In the genomic region with DNA sequence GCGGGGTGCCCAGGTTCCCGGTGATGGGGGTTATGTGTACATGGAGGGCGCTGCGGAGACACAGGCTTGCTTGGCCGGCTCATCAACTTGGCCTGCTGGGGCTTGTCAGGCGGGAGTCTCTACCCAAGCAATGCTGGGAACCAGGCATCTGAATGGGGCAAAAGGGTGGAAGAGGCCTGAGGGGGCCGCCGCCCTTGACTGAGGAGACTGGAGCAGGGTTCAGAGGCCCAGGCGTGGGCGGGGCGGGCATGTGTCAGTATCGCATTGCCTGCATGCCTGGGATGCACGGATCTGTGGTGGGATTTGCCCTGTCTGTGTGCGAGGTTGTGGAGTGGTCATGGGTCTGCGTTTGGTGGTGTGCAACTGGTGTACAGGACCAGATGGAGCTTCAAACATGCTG, we compare ENCODE assay signal across 12 cellular contexts. TPM values are rescaled to one million over a fixed set of nuclear protein-coding genes. Genes with fewer than 3 reads are reported as not detected.
DNase-seq lines count a peak whose midpoint lies in the region; ATAC-seq, FAIRE-seq and TF ChIP-seq lines count a peak whose summit lies in the region.
"Had no signal": no experiment of that assay in that cellular context is flagged by ENCODE, and none has a peak within 500 bp of the region (broad histone marks: within the 10 kb centered on the region; RNA-seq: fewer than 3 reads in every experiment).

No MANE protein-coding gene starts in this region.

- CTCF ChIA-PET in HCT116 (lab: Charles Lee): no interaction called here
- CTCF ChIA-PET in K562 (lab: Yijun Ruan, JAX; ENCODE audit: low intra/inter-chr PET ratio): no interaction called here

- no peak for FAIRE-seq in K562 (lab: Jason Lieb, UNC)

- H3K27ac ChIP-seq in HCT116 (ENCODE audit: low read depth, low read length): peak overlapping the region; percentile 31; the same call in 1 of the 2 replicates
- H3K27ac ChIP-seq in K562 (ENCODE audit: extremely low read depth, low read depth, low read length): no peak overlapping the region
- H3K27ac ChIP-seq in right cardiac atrium (ENCODE audit: low read length): peak overlapping the region; percentile 14
- peak overlapping the region; percentile 51 for H3K27ac ChIP-seq in skeletal muscle tissue (ENCODE audit: low read depth, low read length)

- no peak for DNase-seq in HCT116 (ENCODE audit: low read depth, low spot score)
- DNase-seq in K562 (ENCODE audit: extremely low read depth in 1 of 4, low spot score in 3 of 4): no peak
- DNase-seq in right cardiac atrium: peak in 1 of 3 donors; percentile 63
- DNase-seq in activated T-cell treated with anti-CD3 and anti-CD28 coated beads, Interleukin-2, amount 50 U/mL, for 48 hours: no peak
- DNase-seq: activated CD4-positive, alpha-beta T cell treated with anti-CD3 and anti-CD28 coated beads, Interleukin-2, amount 10 ng/mL, durations not matched to agents 7 days and 5 days; naive B cell; NCI-H1930; SHP77 had no signal

- H3K9ac ChIP-seq in HCT116 (ENCODE audit: low read length) (peak overlapping the region; percentile 31; the same call in 1 of the 2 replicates), K562 (ENCODE audit: insufficient read depth in 1 of 2, low read depth in 2 of 2, low read length in 2 of 2) (peak overlapping the region in 1 of 2 experiments; percentile 17; a peak in 1 of 4 replicates), skeletal muscle tissue (ENCODE audit: low read depth in 1 of 3, low read length in 3 of 3) (no peak overlapping the region)

- H2AFZ ChIP-seq in HCT116 (ENCODE audit: low read depth, low read length, poor library complexity, severe bottlenecking) (no peak overlapping the region), K562 (ENCODE audit: low read depth, low read length) (no peak overlapping the region)

- POLR2A ChIA-PET in HCT116 (lab: Charles Lee): no interaction called here
- POLR2A ChIA-PET in K562 (lab: Yijun Ruan, JAX): no interaction called here

- no peaks in the 10 kb centered on the region for H4K20me1 ChIP-seq in HCT116 (ENCODE audit: insufficient read depth)
- peaks cover 11% of the 10 kb centered on the region for H4K20me1 ChIP-seq in K562 (replicated peaks; ENCODE audit: control insufficient read depth, insufficient read depth, low read length)

- no peak for TF ChIP-seq POLR2A in HCT116 (IDR thresholded peaks at IDR 0.05; ENCODE audit: borderline replicate concordance, extremely low read depth, insufficient read depth, insufficient read length)
- TF ChIP-seq POLR2A in K562 (conservative IDR thresholded peaks at IDR 0.05): no peak

- RAD21 ChIA-PET in HCT116 (lab: Charles Lee; ENCODE audit: low non-redundant PET in 1 of 2, low total read pairs in 2 of 2, uncharacterized antibody in 2 of 2, unreplicated experiment in 2 of 2): no interaction called here

- in situ Hi-C loops in K562 (cut with MboI): no loop called here

- no peaks in the 10 kb centered on the region for H3K9me3 ChIP-seq in HCT116 (ENCODE audit: control insufficient read depth in 1 of 2, insufficient read depth in 1 of 2, low read depth in 1 of 2, low read length in 2 of 2)
- no peaks in the 10 kb centered on the region for H3K9me3 ChIP-seq in K562 (replicated peaks; ENCODE audit: control insufficient read depth, insufficient read depth, low read depth, low read length)
- no peaks in the 10 kb centered on the region for H3K9me3 ChIP-seq in right cardiac atrium (ENCODE audit: control insufficient read depth, low read length)
- no peaks in the 10 kb centered on the region for H3K9me3 ChIP-seq in skeletal muscle tissue (ENCODE audit: control insufficient read depth in 3 of 3, low read length in 3 of 3)

- no peaks in the 10 kb centered on the region for H3K9me2 ChIP-seq in HCT116 (ENCODE audit: insufficient read depth)

- ATAC-seq in HCT116 (peak; percentile 9; the same call in 1 of the 2 replicates), K562 (no peak), right cardiac atrium (no peak), HG02763 (IDR thresholded peaks at IDR 0.05; ENCODE audit: unreplicated experiment) (no peak), HG02759 (IDR thresholded peaks at IDR 0.05; ENCODE audit: unreplicated experiment) (no peak), GM19455 (IDR thresholded peaks at IDR 0.05; ENCODE audit: unreplicated experiment) (no peak)

- WGBS in K562 (ENCODE audit: insufficient coverage, low coverage, missing lambda C conversion rate): 0% methylated on average over 13 of the region's 15 CpGs
- WGBS in right cardiac atrium: 58% methylated on average over 15 of the region's 15 CpGs

- BruUV-seq in HCT116 (replicated peaks; lab: Mats Ljungman, UMichigan) (no TSS peak), K562 (replicated peaks; lab: Mats Ljungman, UMichigan) (no TSS peak)

- TF ChIP-seq RAD21 in HCT116 (IDR thresholded peaks at IDR 0.05; ENCODE audit: low read depth): no peak
- no peak for TF ChIP-seq RAD21 in K562 (CRISPR knock-in tag; conservative IDR thresholded peaks at IDR 0.05 in 1 of 2, IDR thresholded peaks at IDR 0.05 in 1 of 2)

- H3K4me3 ChIP-seq in HCT116 (replicated peaks in 1 of 2; ENCODE audit: low read depth in 1 of 2, low read length in 2 of 2): no peak overlapping the region
- no peak overlapping the region for H3K4me3 ChIP-seq in K562
- H3K4me3 ChIP-seq in right cardiac atrium (ENCODE audit: low read length): no peak overlapping the region
- H3K4me3 ChIP-seq in skeletal muscle tissue (ENCODE audit: low read length in 3 of 3): no peak overlapping the region

- peak overlapping the region; percentile 52 for H3K4me2 ChIP-seq in HCT116 (ENCODE audit: low read length)
- H3K4me2 ChIP-seq in K562 (ENCODE audit: insufficient read depth, low read length): no peak overlapping the region

- no peak for TF ChIP-seq EP300 in K562 (IDR thresholded peaks at IDR 0.05; ENCODE audit: low read length)

- H3K36me3 ChIP-seq in HCT116 (ENCODE audit: control insufficient read depth in 1 of 2, insufficient read depth in 2 of 2, low read length in 2 of 2) (no peaks in the 10 kb centered on the region), K562 (ENCODE audit: control insufficient read depth, insufficient read depth, low read length) (no peaks in the 10 kb centered on the region), skeletal muscle tissue (ENCODE audit: control insufficient read depth in 3 of 3, insufficient read depth in 3 of 3, low read length in 3 of 3) (no peaks in the 10 kb centered on the region)

- no peaks in the 10 kb centered on the region for H3K9me1 ChIP-seq in K562 (ENCODE audit: control insufficient read depth, insufficient read depth, low read length)

- TF ChIP-seq CTCF in HCT116 (IDR thresholded peaks at IDR 0.05 in 2 of 3, conservative IDR thresholded peaks at IDR 0.05 in 1 of 3; ENCODE audit: borderline replicate concordance in 1 of 3, insufficient read depth in 1 of 3, low read depth in 2 of 3, low read length in 2 of 3) (no peak), K562 (IDR thresholded peaks at IDR 0.05 in 2 of 3, conservative IDR thresholded peaks at IDR 0.05 in 1 of 3; ENCODE audit: insufficient read depth in 2 of 3, low read depth in 1 of 3, low read length in 3 of 3) (no peak)

- intact Hi-C loops in HCT116 (cut with micrococcal nuclease) (no loop called here), K562 (cut with micrococcal nuclease) (no loop called here), right cardiac atrium (cut with DNase I) (no loop called here)

- peaks cover 57 to 67% of the 10 kb centered on the region in 2 experiments for H3K4me1 ChIP-seq in HCT116 (ENCODE audit: control insufficient read depth in 1 of 2, insufficient read depth in 2 of 2, low read length in 2 of 2)
- peaks cover 6 to 16% of the 10 kb centered on the region in 2 experiments; a peak in 4 of 5 replicates for H3K4me1 ChIP-seq in K562 (replicated peaks in 1 of 2; ENCODE audit: control insufficient read depth in 2 of 2, insufficient read depth in 2 of 2, low read length in 2 of 2)
- H3K4me1 ChIP-seq in right cardiac atrium (ENCODE audit: control insufficient read depth, insufficient read depth, low read length): peaks cover 26% of the 10 kb centered on the region
- H3K4me1 ChIP-seq in skeletal muscle tissue (ENCODE audit: control insufficient read depth in 3 of 3, insufficient read depth in 3 of 3, low read length in 3 of 3): peaks cover 26 to 49% (median 47%) of the 10 kb centered on the region in 3 donors

- no peaks in the 10 kb centered on the region for H3K27me3 ChIP-seq in HCT116 (ENCODE audit: insufficient read depth, low read length)
- peaks cover 5 to 50% of the 10 kb centered on the region in 2 experiments; a peak in 2 of 5 replicates for H3K27me3 ChIP-seq in K562 (ENCODE audit: control insufficient read depth in 2 of 2, insufficient read depth in 2 of 2, low read length in 2 of 2)
- no peaks in the 10 kb centered on the region for H3K27me3 ChIP-seq in right cardiac atrium (ENCODE audit: control insufficient read depth, insufficient read depth)
- peaks cover 0 to 6% (median 0%) of the 10 kb centered on the region in 3 donors for H3K27me3 ChIP-seq in skeletal muscle tissue (ENCODE audit: control insufficient read depth in 3 of 3, insufficient read depth in 3 of 3, low read length in 3 of 3)

- H3K79me2 ChIP-seq in HCT116 (ENCODE audit: insufficient read depth, low read length) (no peaks in the 10 kb centered on the region), K562 (ENCODE audit: control insufficient read depth, insufficient read depth, low read length) (no peaks in the 10 kb centered on the region)

TF ChIP-seq in HCT116, 20 proteins besides CTCF, POLR2A, EP300 and RAD21 (continues in another document):
- no peak for TF ChIP-seq FOSL1 (IDR thresholded peaks at IDR 0.05; ENCODE audit: low read depth)

TF ChIP-seq in K562, 482 proteins besides CTCF, POLR2A, EP300 and RAD21 (continues in another document):
- peak; percentile 46 for TF ChIP-seq EGR1 (conservative IDR thresholded peaks at IDR 0.05)

RNA-seq across cellular contexts. Expression of gene ARHGAP23, which starts 21.1 kb away (rescaled TPM):
- 41.0 TPM for total RNA-seq in HCT116 (2021; ENCODE audit: unreplicated experiment)
- 19.5 and 21.5 TPM in 2 replicates for polyA plus RNA-seq in HCT116 (2012)
- total RNA-seq in K562 (2011; cell fraction: chromatin; rRNA removed; ENCODE audit: low replicate concordance): 5.4 and 10.3 TPM in 2 replicates
- 3.6 and 6.0 TPM in 2 replicates for total RNA-seq in K562 (2011; cell fraction: nucleolus; rRNA removed)
- total RNA-seq in K562 (2011; cell fraction: nucleoplasm; rRNA removed): 4.4 and 6.6 TPM in 2 replicates
- total RNA-seq in K562 (2014; rRNA removed): 0.33 and 0.86 TPM in 2 replicates
- 0.06 and 0.25 TPM in 2 replicates for total RNA-seq in K562 (2014; rRNA removed; fragmentation: Illumina TruSeq; extraction: Trizol)
- total RNA-seq in K562 (2015; rRNA removed; fragmentation: Illumina TruSeq; extraction: Trizol): 0.29 and 0.57 TPM in 2 replicates
- 1.4 and 2.7 TPM in 2 replicates for total RNA-seq in K562 (2021)
- polyA plus RNA-seq in K562 (2011; rRNA removed): 0.12 and 0.71 TPM in 2 replicates
- 0.10 and 1.00 TPM in 2 replicates for polyA plus RNA-seq in K562 (2011; cell fraction: cytosol; rRNA removed)
- 0.80 and 2.2 TPM in 2 replicates for polyA plus RNA-seq in K562 (2011; cell fraction: nucleus; rRNA removed)
- 0.52 and 0.68 TPM in 2 replicates for polyA plus RNA-seq in K562 (2012)
- 0.68 and 0.70 TPM in 2 replicates for polyA plus RNA-seq in K562 (2014; fragmentation: Illumina TruSeq; extraction: Trizol)
- under 1 TPM; 0.01 to 0.03 TPM for polyA plus RNA-seq in K562 (2014; fragmentation: Nextera tagmentation; extraction: Ambion mirVana)
- polyA plus RNA-seq in K562 (2014; rRNA removed): 0.69 and 1.6 TPM in 2 replicates
- polyA minus RNA-seq in K562 (2011; rRNA and poly(A)+ RNA removed): 0.24 and 1.6 TPM in 2 replicates
- 0.18 and 1.4 TPM in 2 replicates for polyA minus RNA-seq in K562 (2011; cell fraction: cytosol; rRNA and poly(A)+ RNA removed)
- 1.7 and 3.0 TPM in 2 replicates for polyA minus RNA-seq in K562 (2011; cell fraction: nucleus; rRNA and poly(A)+ RNA removed)
- total RNA-seq in right cardiac atrium: 10 to 100 TPM; 61.8 to 96.9 (median 77.4) TPM
- 40.7 TPM for polyA plus RNA-seq in right cardiac atrium
- 25.6 TPM for total RNA-seq in skeletal muscle tissue

Comparison
In these comparisons a context has a peak if more than half of its experiments do, and no peak if none do; other contexts are left out.
1. Of the 22 proteins assayed by ChIP-seq in both K562 and HCT116: peak only in K562: EGR1; only in HCT116: none; in both: none; in neither: 21.